8 cellular contexts compared by ENCODE assay signal in genomic region chr7:44123190-44124003, GRCh38. TPM values are rescaled to one million over a fixed set of nuclear protein-coding genes. Genes with fewer than 3 reads are reported as not detected.
DNase-seq lines count a peak whose midpoint lies in the region; ATAC-seq and TF ChIP-seq lines count a peak whose summit lies in the region.

Gene POLD2, minus strand, starts transcription at chr7:44123548. Its CDS starts 1,495 bp downstream, at chr7:44122053.

- peak; percentile 89 for DNase-seq in NCI-H1417 treated with DMSO at 0.1 percent for 48 hours (lab: John Stamatoyannopoulos, UW)
- peak; percentile 92 to 98 (median 96) for DNase-seq in T-cell
- peak; percentile 99 for DNase-seq in cardiac septum (ENCODE audit: low spot score)
- peak; percentile 95 for DNase-seq in pons (ENCODE audit: low spot score)
- DNase-seq in type B pancreatic cell (ENCODE audit: extremely low spot score, unreplicated experiment), result peak; percentile 98

- TF ChIP-seq CTCF in GM12875 (IDR thresholded peaks at IDR 0.05; ENCODE audit: borderline replicate concordance, insufficient read depth, low read depth, low read length) (no peak), type B pancreatic cell (conservative IDR thresholded peaks at IDR 0.05) (no peak)

- H3K4me1 Mint-ChIP-seq in T-cell (peaks cover 37 to 42% (median 38%) of the 10 kb centered on the region in 3 donors), type B pancreatic cell (ENCODE audit: unreplicated experiment) (peaks cover 24% of the 10 kb centered on the region)

- POLR2A ChIA-PET in T-cell (lab: Charles Lee), result interaction anchor here in 1 of 2 donors (0.6 kb wide), 1 partner anchor 451 kb away, joined by 3 read pairs; no protein-coding TSS in a partner anchor

- H3K27me3 Mint-ChIP-seq in T-cell (no peaks in the 10 kb centered on the region), type B pancreatic cell (no peaks in the 10 kb centered on the region)

- CTCF ChIA-PET in T-cell (lab: Charles Lee), result interaction anchor here (0.6 to 0.7 kb wide), 3 partner anchors 17 to 308 kb away, joined by 3 to 4 read pairs (median 3); partner anchors contain the start of gene YKT6 (in 1 of the 2)

- H3K4me3 Mint-ChIP-seq in T-cell (peak within 1 kb of the TSS; percentile 82 to 89 (median 87)), type B pancreatic cell (peak within 1 kb of the TSS; percentile 92)

- WGBS in adipose tissue, 3 donors, result 0 to 1% (median 0%) methylated on average over 85 to 86 of the region's 86 CpGs

- H3K9me3 Mint-ChIP-seq in T-cell (no peaks in the 10 kb centered on the region), type B pancreatic cell (peaks cover 5% of the 10 kb centered on the region)

- H3K36me3 Mint-ChIP-seq in T-cell (peaks cover 20% of the 10 kb centered on the region), type B pancreatic cell (peaks cover 27% of the 10 kb centered on the region)

- H3K4me3 ChIP-seq in GM12875 (ENCODE audit: low read depth, low read length), result peak within 1 kb of the TSS; percentile 97

- peak; percentile 99 for ATAC-seq in HG02763 (IDR thresholded peaks at IDR 0.05; ENCODE audit: unreplicated experiment)
- peak; percentile 98 to 100 (median 99) for ATAC-seq in T-cell (replicated peaks in 1 of 4)

- H3K27ac Mint-ChIP-seq in T-cell (peak within 1 kb of the TSS; percentile 69 to 80), type B pancreatic cell (peak within 1 kb of the TSS; percentile 88)

- H3K27ac ChIP-seq in adipose tissue (ENCODE audit: low read depth, low read length), result no peak within 1 kb of the TSS

- intact Hi-C loops in cardiac septum (cut with DNase I), result loop anchor here (2.0 to 5.0 kb wide), 2 partner anchors 47 to 79 kb away; partner anchors contain the start of gene YKT6

RNA-seq across cellular contexts. Expression of gene POLD2, which starts in this region (rescaled TPM):
- 10 to 100 TPM; 53.4 to 85.1 (median 72.6) TPM for total RNA-seq in T-cell
- 100 to 1,000 TPM in 1 of 3 donors, 10 to 100 TPM in 2; 51.4 to 116 (median 96.0) TPM for polyA plus RNA-seq in adipose tissue
- total RNA-seq in cardiac septum, result 88.1 TPM
- 122 and 142 TPM in 2 replicates for total RNA-seq in type B pancreatic cell (ENCODE audit: low replicate concordance)
